9 cellular contexts compared by ENCODE assay signal in genomic region chr6:127593456-127593855, GRCh38. TPM values are rescaled to one million over a fixed set of nuclear protein-coding genes. Genes with fewer than 3 reads are reported as not detected.
"Had no signal": no experiment of that assay in that cellular context is flagged by ENCODE, and none has a peak within 500 bp of the region (broad histone marks: within the 10 kb centered on the region; RNA-seq: fewer than 3 reads in every experiment).

No MANE protein-coding gene starts in this region.

RNA-seq across cellular contexts. Expression of gene C6orf58, which starts 16.5 kb away (rescaled TPM):
- total RNA-seq: activated CD4-positive, alpha-beta T cell treated with anti-CD3 and anti-CD28 coated beads, Interleukin-2, amount 10 ng/mL, durations not matched to agents 7 days and 5 days; activated CD8-positive, alpha-beta T cell treated with anti-CD3 and anti-CD28 coated beads, Interleukin-2, amount 10 ng/mL, durations not matched to agents 7 days and 5 days; activated naive CD8-positive, alpha-beta T cell treated with anti-CD3 and anti-CD28 coated beads, Interleukin-2, amount 10 ng/mL, durations not matched to agents 7 days and 5 days; activated T-helper 2 cell treated with anti-CD3 and anti-CD28 coated beads, Interferon-gamma antibody, Interleukin-2, Interleukin-4, amounts not matched to agents 10 μg/mL and 5 μg/mL and 100 μg/mL, durations not matched to agents 14 hours and 24 hours and 36 hours; ascending aorta; cardiac muscle cell; LHCN-M2; Right ventricle myocardium inferior; RPMI7951 had no signal
